Comparison of ENCODE assay signal across 24 cellular contexts in genomic region chr6:129014302-129014701, GRCh38.
"Had no signal": no experiment of that assay in that cellular context is flagged by ENCODE, and none has a peak within 500 bp of the region (broad histone marks: within the 10 kb centered on the region; RNA-seq: fewer than 3 reads in every experiment).

No MANE protein-coding gene starts in this region.

- H3K9me3 ChIP-seq: MG63, SJSA1 had no signal

- H3K4me3 Mint-ChIP-seq: T-cell had no signal

- DNase-seq: IMR-90, Karpas-422, KG1, MG63, NCI-H1092, NCI-H1436, NCI-H187, NCI-H2029, NCI-H2081 treated with DMSO at 0.1 percent for 48 hours, NCI-H2171, NCI-H226, NCI-H446, NCI-H510A, NCI-H524 treated with DMSO at 0.1 percent for 48 hours, NCI-H69, NCI-H774, Right ventricle myocardium superior, RPMI8226, SIG-M5, SW 1271, T-cell had no signal

- H3K4me1 Mint-ChIP-seq: T-cell had no signal

- H3K27ac Mint-ChIP-seq: T-cell had no signal

- ATAC-seq: HepG2, T-cell had no signal

- H3K36me3 Mint-ChIP-seq: T-cell had no signal

- H3K4me1 ChIP-seq: SJSA1 had no signal

- H3K4me3 ChIP-seq: MG63, SJSA1, SK-N-MC had no signal

- H3K36me3 ChIP-seq: MG63, SJSA1 had no signal

- H3K27me3 ChIP-seq: MG63, SJSA1 had no signal

- H3K27ac ChIP-seq: SJSA1, SK-N-MC had no signal
